In the genomic region with DNA sequence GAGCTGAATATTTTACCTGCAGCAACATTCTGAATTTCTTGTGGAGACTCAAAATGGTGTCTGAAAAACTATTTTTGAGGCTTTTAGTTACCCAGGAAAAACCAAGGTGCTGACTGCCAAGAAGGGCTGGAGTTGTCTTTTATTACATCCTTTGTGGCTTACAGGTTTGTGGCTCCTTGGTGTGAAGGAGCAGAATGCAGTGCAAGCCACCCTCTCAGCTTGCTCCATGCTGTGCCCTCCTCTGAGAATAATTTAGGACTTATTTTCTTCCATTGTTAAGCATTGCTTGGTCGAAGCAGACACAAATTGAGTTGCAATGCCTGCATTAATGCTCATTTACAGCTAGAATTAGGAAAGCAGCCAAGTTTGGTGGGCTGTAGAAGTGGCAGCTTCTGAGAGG, we compare ENCODE assay signal across 1 cellular context.
TF ChIP-seq lines count a peak whose summit lies in the region.

No MANE protein-coding gene starts in this region.

TF ChIP-seq in WTC11, 78 proteins besides CTCF, POLR2A, EP300 and RAD21 (continued from another document):
- TF ChIP-seq CDX4 (CRISPR knock-in tag; IDR thresholded peaks at IDR 0.05; ENCODE audit: borderline replicate concordance) (no peak), GTF2I (CRISPR knock-in tag; conservative IDR thresholded peaks at IDR 0.05) (no peak), NR1H2 (CRISPR knock-in tag; IDR thresholded peaks at IDR 0.05) (no peak), PRRX2 (CRISPR knock-in tag; IDR thresholded peaks at IDR 0.05) (no peak), ZNF671 (CRISPR knock-in tag; IDR thresholded peaks at IDR 0.05) (no peak)
TF ChIP-seq in WTC11: peak in this region for 0.
